Comparison of ENCODE assay signal across 15 cellular contexts in the genomic region with DNA sequence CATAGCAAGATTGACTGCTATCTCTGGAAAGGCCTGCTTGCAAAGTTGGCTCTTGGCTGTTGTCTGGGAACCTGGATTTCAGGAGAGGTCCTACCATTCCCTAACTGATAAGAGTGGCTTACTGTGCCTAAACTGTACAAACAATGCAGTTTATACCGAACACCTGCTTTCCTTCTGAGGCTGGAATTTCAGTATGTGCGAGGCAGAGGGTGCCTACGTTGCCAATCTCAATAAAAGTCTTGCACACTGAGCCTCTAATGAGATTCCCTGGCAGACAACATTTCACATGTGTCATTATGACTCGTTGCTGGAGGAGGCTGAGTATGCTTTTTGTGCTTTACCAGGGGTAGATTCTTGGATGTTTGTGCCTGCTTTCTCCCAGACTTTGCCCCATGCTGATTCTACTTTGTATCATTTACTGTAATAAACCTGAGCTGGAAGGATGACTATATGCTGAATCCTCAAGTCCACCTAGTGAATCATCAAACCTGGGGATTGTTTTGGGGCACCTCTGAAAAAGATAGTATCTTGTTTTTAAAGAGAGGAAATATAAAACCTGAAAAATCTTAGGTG. TPM values are rescaled to one million over a fixed set of nuclear protein-coding genes. Genes with fewer than 3 reads are reported as not detected.
DNase-seq lines count a peak whose midpoint lies in the region; ATAC-seq and TF ChIP-seq lines count a peak whose summit lies in the region.
"Had no signal": no experiment of that assay in that cellular context is flagged by ENCODE, and none has a peak within 500 bp of the region (broad histone marks: within the 10 kb centered on the region; RNA-seq: fewer than 3 reads in every experiment).

No MANE protein-coding gene starts in this region.

- no peaks in the 10 kb centered on the region for H3K27me3 ChIP-seq in adipocyte (replicated peaks; ENCODE audit: control insufficient read depth, insufficient read depth, low read length)
- no peaks in the 10 kb centered on the region for H3K27me3 ChIP-seq in heart right ventricle

- peak overlapping the region in 2 of 7 donors; percentile 21 to 44 for H3K27ac Mint-ChIP-seq in CD14-positive monocyte
- H3K27ac Mint-ChIP-seq: activated naive CD4-positive, alpha-beta T cell treated with anti-CD3 and anti-CD28 coated beads, Interleukin-2, amount 10 ng/mL, durations not matched to agents 7 days and 5 days; endodermal cell had no signal

- no peak overlapping the region for H3K9ac ChIP-seq in adipocyte (ENCODE audit: low read length)

- intact Hi-C loops in CD14-positive monocyte (cut with micrococcal nuclease), result no loop called here
- intact Hi-C loops in heart right ventricle (cut with DNase I), result no loop called here

- no peaks in the 10 kb centered on the region for H3K27me3 Mint-ChIP-seq in CD14-positive monocyte (ENCODE audit: low read depth in 3 of 3)
- H3K27me3 Mint-ChIP-seq: activated naive CD4-positive, alpha-beta T cell treated with anti-CD3 and anti-CD28 coated beads, Interleukin-2, amount 10 ng/mL, durations not matched to agents 7 days and 5 days had no signal

- H3K4me3 Mint-ChIP-seq in CD14-positive monocyte, result no peak overlapping the region
- H3K4me3 Mint-ChIP-seq: activated naive CD4-positive, alpha-beta T cell treated with anti-CD3 and anti-CD28 coated beads, Interleukin-2, amount 10 ng/mL, durations not matched to agents 7 days and 5 days; endodermal cell had no signal

- in situ Hi-C loops in Caki2 (cut with HindIII; ENCODE audit: low pct_unique_long_range_greater_than_20kb, low sequenced_read_pairs), result no loop called here

- H3K9me3 ChIP-seq in adipocyte (ENCODE audit: control insufficient read depth, low read length) (no peaks in the 10 kb centered on the region), heart right ventricle (no peaks in the 10 kb centered on the region)

- DNase-seq in Caki2 (ENCODE audit: low read depth), result peak; percentile 63
- peak; percentile 65 for DNase-seq in HS-5 (ENCODE audit: low read depth)
- peak; percentile 17 for DNase-seq in adipocyte (ENCODE audit: low read depth)
- DNase-seq in kidney glomerular epithelial cell (lab: John Stamatoyannopoulos, UW), result peak; percentile 78
- DNase-seq in CD14-positive monocyte (ENCODE audit: low spot score), result no peak
- DNase-seq in heart right ventricle, result no peak
- no peak for DNase-seq in DMS153 (lab: John Stamatoyannopoulos, UW)
- DNase-seq: activated naive CD4-positive, alpha-beta T cell treated with anti-CD3 and anti-CD28 coated beads, Interleukin-2, amount 10 ng/mL, durations not matched to agents 7 days and 5 days; endodermal cell; left cardiac atrium; NCI-H1048; OCI-M1 had no signal

- H3K9me3 Mint-ChIP-seq in CD14-positive monocyte, result no peaks in the 10 kb centered on the region
- H3K9me3 Mint-ChIP-seq: activated naive CD4-positive, alpha-beta T cell treated with anti-CD3 and anti-CD28 coated beads, Interleukin-2, amount 10 ng/mL, durations not matched to agents 7 days and 5 days; endodermal cell had no signal

- H3K4me1 ChIP-seq in adipocyte (ENCODE audit: control insufficient read depth, insufficient read depth, low read length), result peaks cover 3% of the 10 kb centered on the region
- no peaks in the 10 kb centered on the region for H3K4me1 ChIP-seq in heart right ventricle

- TF ChIP-seq CTCF in CD14-positive monocyte (IDR thresholded peaks at IDR 0.05) (no peak), heart right ventricle (IDR thresholded peaks at IDR 0.05) (no peak)

- H3K4me3 ChIP-seq in adipocyte (ENCODE audit: low read length) (no peak overlapping the region), heart right ventricle (no peak overlapping the region)

- H3K36me3 Mint-ChIP-seq in CD14-positive monocyte, result peaks cover 71 to 88% of the 10 kb centered on the region in 2 donors

- peaks cover 38% of the 10 kb centered on the region for H3K36me3 ChIP-seq in adipocyte (ENCODE audit: control insufficient read depth, insufficient read depth, low read length, severe bottlenecking)
- H3K36me3 ChIP-seq in heart right ventricle, result peaks cover 0 to 100% (median 24%) of the 10 kb centered on the region in 9 donors

- no peaks in the 10 kb centered on the region for H3K4me1 Mint-ChIP-seq in CD14-positive monocyte
- H3K4me1 Mint-ChIP-seq: activated naive CD4-positive, alpha-beta T cell treated with anti-CD3 and anti-CD28 coated beads, Interleukin-2, amount 10 ng/mL, durations not matched to agents 7 days and 5 days had no signal

- 89 to 90% methylated on average over 4 of the region's 4 CpGs for WGBS in heart right ventricle, 2 donors

- ATAC-seq in heart right ventricle (no peak), GM19328 (IDR thresholded peaks at IDR 0.05; ENCODE audit: unreplicated experiment) (no peak)

- no peak overlapping the region for H3K27ac ChIP-seq in heart right ventricle
- H3K27ac ChIP-seq: VCaP had no signal

RNA-seq across cellular contexts. Expression of a gene that starts 58.9 kb away (rescaled TPM):
- total RNA-seq in Caki2 (2014; rRNA removed; shearing (Covaris generic); ENCODE audit: low replicate concordance), result 1.3 and 3.0 TPM in 2 replicates
- not detected for polyA plus RNA-seq in CD14-positive monocyte
- under 1 TPM in 2 of 10 donors, not detected in 8; 0.04 to 0.15 TPM for total RNA-seq in heart right ventricle
- polyA plus RNA-seq in heart right ventricle, result under 1 TPM in 1 of 2 donors, not detected in 1; 0.06 TPM
- total RNA-seq: ureter had no signal

Comparison
In these comparisons a context has a peak if more than half of its experiments do, and no peak if none do; other contexts are left out.
1. DNase-seq: peak in Caki2 (single experiment), HS-5 (single experiment), adipocyte (single experiment) and kidney glomerular epithelial cell (single experiment); none in CD14-positive monocyte (single experiment), heart right ventricle (0 of 2) and DMS153 (single experiment).